ENCODE assay signal across 1 cellular context in genomic region chr1:111346089-111346885, GRCh38.
TF ChIP-seq lines count a peak whose summit lies in the region.

No MANE protein-coding gene starts in this region.

TF ChIP-seq in HepG2, 621 proteins besides CTCF, POLR2A, EP300 and RAD21 (continued from another document):
- TF ChIP-seq TFAP4 (IDR thresholded peaks at IDR 0.05; ENCODE audit: borderline replicate concordance, low read depth) (peak; percentile 89; the same call in 1 of the 2 replicates), HNF1B (CRISPR knock-in tag; IDR thresholded peaks at IDR 0.05) (peak; percentile 81), ZNF713 (CRISPR knock-in tag; IDR thresholded peaks at IDR 0.05) (no peak), THAP11 (CRISPR knock-in tag; IDR thresholded peaks at IDR 0.05) (no peak), NFKBIZ (CRISPR knock-in tag; IDR thresholded peaks at IDR 0.05) (no peak), CHD2 (IDR thresholded peaks at IDR 0.05; ENCODE audit: low read depth, low read length) (peak; percentile 31; the same call in 1 of the 2 replicates), MXD1 (CRISPR knock-in tag; IDR thresholded peaks at IDR 0.05) (peak; percentile 52; the same call in 1 of the 2 replicates), PHF20 (CRISPR knock-in tag; IDR thresholded peaks at IDR 0.05) (no peak), MLLT10 (CRISPR knock-in tag; IDR thresholded peaks at IDR 0.05) (no peak), ZBTB38 (CRISPR knock-in tag; IDR thresholded peaks at IDR 0.05) (peak; percentile 36; the same call in 1 of the 2 replicates), SNAI1 (CRISPR knock-in tag; IDR thresholded peaks at IDR 0.05; ENCODE audit: borderline replicate concordance) (no peak), ZNF17 (CRISPR knock-in tag; IDR thresholded peaks at IDR 0.05) (no peak), GATAD2A (CRISPR knock-in tag; IDR thresholded peaks at IDR 0.05) (0 out of 2 replicates have a peak, but pooled peaks have one; percentile 30), SAP130 (CRISPR knock-in tag; IDR thresholded peaks at IDR 0.05; ENCODE audit: low read depth) (peak; percentile 76; the same call in 1 of the 2 replicates), MEF2D (CRISPR knock-in tag; IDR thresholded peaks at IDR 0.05) (peak; percentile 61; the same call in 1 of the 2 replicates), GABPB1 (CRISPR knock-in tag; IDR thresholded peaks at IDR 0.05) (peak; percentile 56; the same call in 1 of the 2 replicates), HOXA7 (CRISPR knock-in tag; IDR thresholded peaks at IDR 0.05) (no peak), DR1 (CRISPR knock-in tag; IDR thresholded peaks at IDR 0.05) (peak; percentile 36; the same call in 1 of the 2 replicates), ZNF143 (CRISPR knock-in tag; IDR thresholded peaks at IDR 0.05) (peak; percentile 82), ZNF468 (CRISPR knock-in tag; IDR thresholded peaks at IDR 0.05) (no peak), ZNF350 (CRISPR knock-in tag; IDR thresholded peaks at IDR 0.05; ENCODE audit: borderline replicate concordance, low read depth) (peak; percentile 64; the same call in 1 of the 2 replicates), FOXJ3 (CRISPR knock-in tag; IDR thresholded peaks at IDR 0.05; ENCODE audit: borderline replicate concordance) (peak; percentile 78; the same call in 1 of the 2 replicates), ZXDC (CRISPR knock-in tag; IDR thresholded peaks at IDR 0.05) (no peak), ZNF768 (CRISPR knock-in tag; IDR thresholded peaks at IDR 0.05) (no peak), RARA (CRISPR knock-in tag; IDR thresholded peaks at IDR 0.05) (no peak), KLF16 (CRISPR knock-in tag; IDR thresholded peaks at IDR 0.05) (peak in 1 of 2 experiments; percentile 39; a peak in 1 of 4 replicates), SIN3A (IDR thresholded peaks at IDR 0.05; ENCODE audit: borderline replicate concordance, low read depth, low read length) (peak; percentile 32; the same call in 1 of the 2 replicates), ISL2 (CRISPR knock-in tag; IDR thresholded peaks at IDR 0.05) (0 out of 2 replicates have a peak, but pooled peaks have one; percentile 40), GMEB1 (CRISPR knock-in tag; IDR thresholded peaks at IDR 0.05; ENCODE audit: borderline replicate concordance) (no peak), HNRNPK (IDR thresholded peaks at IDR 0.05; ENCODE audit: low read depth, low read length, poor library complexity, severe bottlenecking) (peak; percentile 51), ZMYM4 (CRISPR knock-in tag; IDR thresholded peaks at IDR 0.05) (peak; percentile 62; the same call in 1 of the 2 replicates), TSC22D2 (CRISPR knock-in tag; IDR thresholded peaks at IDR 0.05; ENCODE audit: borderline replicate concordance) (no peak), SOX6 (IDR thresholded peaks at IDR 0.05) (no peak), SOX6 (CRISPR knock-in tag; IDR thresholded peaks at IDR 0.05) (peak; percentile 52; the same call in 1 of the 2 replicates), RBM22 (optimal IDR thresholded peaks at IDR 0.05; ENCODE audit: low read length) (no peak), ARID4A (CRISPR knock-in tag; IDR thresholded peaks at IDR 0.05; ENCODE audit: borderline replicate concordance) (peak; percentile 37; the same call in 1 of the 2 replicates), ZNF552 (CRISPR knock-in tag; IDR thresholded peaks at IDR 0.05; ENCODE audit: borderline replicate concordance) (no peak), ZNF709 (CRISPR knock-in tag; IDR thresholded peaks at IDR 0.05) (0 out of 2 replicates have a peak, but pooled peaks have one; percentile 21), ZMYM3 (CRISPR knock-in tag; IDR thresholded peaks at IDR 0.05) (0 out of 2 replicates have a peak, but pooled peaks have one; percentile 11), ZNF234 (CRISPR knock-in tag; conservative IDR thresholded peaks at IDR 0.05) (no peak)
